Comparison of ENCODE assay signal across 18 cellular contexts in genomic region chr17:57138030-57138911, GRCh38.
"Had no signal": no experiment of that assay in that cellular context is flagged by ENCODE, and none has a peak within 500 bp of the region (broad histone marks: within the 10 kb centered on the region; RNA-seq: fewer than 3 reads in every experiment).

No MANE protein-coding gene starts in this region.

- ATAC-seq: activated CD8-positive, alpha-beta memory T cell treated with anti-CD3 and anti-CD28 coated beads, Interleukin-2, amount 10 ng/mL, durations not matched to agents 7 days and 5 days; stimulated activated naive B cell treated with anti-CD40 and anti-IgM and Interleukin-4, amounts not matched to agents 10 μg/mL and 1 μg/mL and 100 μg/mL, for 72 hours had no signal

- H3K4me1 Mint-ChIP-seq: activated CD4-positive, alpha-beta memory T cell treated with anti-CD3 and anti-CD28 coated beads, Interleukin-2, amount 10 ng/mL, durations not matched to agents 7 days and 5 days; immature natural killer cell had no signal

- FAIRE-seq: urothelium cell line had no signal

- H3K4me3 Mint-ChIP-seq: activated CD4-positive, alpha-beta memory T cell treated with anti-CD3 and anti-CD28 coated beads, Interleukin-2, amount 10 ng/mL, durations not matched to agents 7 days and 5 days; activated CD8-positive, alpha-beta memory T cell treated with anti-CD3 and anti-CD28 coated beads, Interleukin-2, amount 10 ng/mL, durations not matched to agents 7 days and 5 days; activated naive CD8-positive, alpha-beta T cell; immature natural killer cell; naive B cell; stimulated activated naive B cell treated with anti-CD40 and anti-IgM and Interleukin-4, amounts not matched to agents 10 μg/mL and 1 μg/mL and 100 μg/mL, for 72 hours had no signal

- H3K36me3 Mint-ChIP-seq: activated CD8-positive, alpha-beta memory T cell treated with anti-CD3 and anti-CD28 coated beads, Interleukin-2, amount 10 ng/mL, durations not matched to agents 7 days and 5 days; activated naive CD8-positive, alpha-beta T cell; naive B cell; stimulated activated naive B cell treated with anti-CD40 and anti-IgM and Interleukin-4, amounts not matched to agents 10 μg/mL and 1 μg/mL and 100 μg/mL, for 72 hours had no signal

- H3K27me3 Mint-ChIP-seq: activated naive CD8-positive, alpha-beta T cell had no signal

- DNase-seq: activated CD4-positive, alpha-beta memory T cell treated with anti-CD3 and anti-CD28 coated beads, Interleukin-2, amount 10 ng/mL, durations not matched to agents 7 days and 5 days; activated CD4-positive, CD25-positive, alpha-beta regulatory T cell; activated CD8-positive, alpha-beta memory T cell treated with anti-CD3 and anti-CD28 coated beads, Interleukin-2, amount 10 ng/mL, durations not matched to agents 7 days and 5 days; effector CD8-positive, alpha-beta T cell; esophagus squamous epithelium; immature natural killer cell; kidney glomerular epithelial cell; left ventricle myocardium inferior; mammary epithelial cell; naive B cell; sigmoid colon; spleen; stimulated activated CD4-positive, alpha-beta T cell treated with anti-CD3 and anti-CD28 coated beads, Interleukin-4, amount 100 ng/mL, for 4 hours; stimulated activated naive B cell treated with anti-CD40 and anti-IgM and Interleukin-4, amounts not matched to agents 10 μg/mL and 1 μg/mL and 100 μg/mL, for 72 hours had no signal

- H3K9me3 Mint-ChIP-seq: activated CD4-positive, alpha-beta memory T cell treated with anti-CD3 and anti-CD28 coated beads, Interleukin-2, amount 10 ng/mL, durations not matched to agents 7 days and 5 days; immature natural killer cell; naive B cell; stimulated activated naive B cell treated with anti-CD40 and anti-IgM and Interleukin-4, amounts not matched to agents 10 μg/mL and 1 μg/mL and 100 μg/mL, for 72 hours had no signal

- H3K36me3 ChIP-seq: esophagus squamous epithelium, left ventricle myocardium inferior, neutrophil, sigmoid colon, spleen, tibial artery had no signal

- H3K4me3 ChIP-seq: esophagus squamous epithelium, left ventricle myocardium inferior, sigmoid colon, spleen, tibial artery had no signal

- H3K27ac Mint-ChIP-seq: activated CD4-positive, alpha-beta memory T cell treated with anti-CD3 and anti-CD28 coated beads, Interleukin-2, amount 10 ng/mL, durations not matched to agents 7 days and 5 days; activated CD8-positive, alpha-beta memory T cell treated with anti-CD3 and anti-CD28 coated beads, Interleukin-2, amount 10 ng/mL, durations not matched to agents 7 days and 5 days; activated naive CD8-positive, alpha-beta T cell; immature natural killer cell; stimulated activated naive B cell treated with anti-CD40 and anti-IgM and Interleukin-4, amounts not matched to agents 10 μg/mL and 1 μg/mL and 100 μg/mL, for 72 hours had no signal

- H3K9me3 ChIP-seq: esophagus squamous epithelium, left ventricle myocardium inferior, neutrophil, sigmoid colon, spleen, tibial artery had no signal

- H3K4me1 ChIP-seq: left ventricle myocardium inferior, sigmoid colon, tibial artery had no signal

- H3K27me3 ChIP-seq: esophagus squamous epithelium, sigmoid colon had no signal

- H3K27ac ChIP-seq: esophagus squamous epithelium, left ventricle myocardium inferior, neutrophil, sigmoid colon, spleen, tibial artery had no signal
